ENCODE assay signal across 8 cellular contexts in the genomic region with DNA sequence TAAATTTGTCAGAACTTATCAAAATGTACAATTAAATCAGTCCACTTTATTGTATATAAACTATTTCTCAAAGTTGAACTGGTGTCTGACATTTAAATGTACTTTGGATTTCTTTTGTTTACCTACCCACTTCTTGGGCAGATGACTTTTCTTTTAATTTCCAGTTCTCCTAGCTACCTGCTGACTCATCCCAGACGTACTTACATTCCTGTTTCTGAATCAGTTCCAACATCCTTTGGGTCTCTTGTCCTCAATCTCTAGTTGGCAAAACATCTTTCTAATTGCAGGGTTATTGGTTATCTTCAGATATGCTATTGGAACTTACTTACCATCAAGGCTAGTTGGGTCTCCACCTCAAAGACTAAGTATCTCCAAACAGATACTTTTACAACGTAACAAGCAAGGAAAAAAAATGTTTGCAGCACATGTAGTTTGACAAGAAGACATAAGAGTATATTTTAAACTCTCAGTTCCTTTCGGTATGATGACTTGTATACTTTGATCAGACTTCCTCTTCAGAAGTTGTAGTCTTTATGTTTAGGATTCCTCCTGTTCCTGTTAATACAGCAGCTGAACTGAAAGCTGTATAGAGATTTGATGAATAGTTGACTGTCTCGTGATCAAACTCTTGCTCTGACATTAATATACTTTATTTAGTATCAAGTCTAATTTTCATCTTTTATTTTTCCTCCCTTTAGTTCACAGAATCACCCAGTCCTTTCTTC. TPM values are rescaled to one million over a fixed set of nuclear protein-coding genes. Genes with fewer than 3 reads are reported as not detected.
DNase-seq lines count a peak whose midpoint lies in the region; ATAC-seq, FAIRE-seq and TF ChIP-seq lines count a peak whose summit lies in the region.

No MANE protein-coding gene starts in this region.

- peak overlapping the region; percentile 24 for H3K27ac ChIP-seq in left ventricle myocardium inferior (replicated peaks)
- H3K27ac ChIP-seq in right cardiac atrium (ENCODE audit: low read length): no peak overlapping the region

- H3K4me3 ChIP-seq in left ventricle myocardium inferior (no peak overlapping the region), right cardiac atrium (ENCODE audit: low read length) (no peak overlapping the region), foreskin fibroblast (ENCODE audit: low read depth in 1 of 2, low read length in 2 of 2) (no peak overlapping the region)

- no peaks in the 10 kb centered on the region for H3K36me3 ChIP-seq in left ventricle myocardium inferior

- no peaks in the 10 kb centered on the region for H3K9me3 ChIP-seq in left ventricle myocardium inferior (replicated peaks)
- H3K9me3 ChIP-seq in right cardiac atrium (ENCODE audit: control insufficient read depth, low read length): no peaks in the 10 kb centered on the region

- in situ Hi-C loops in GM13977 (cut with MboI; ENCODE audit: low pct_unique_long_range_greater_than_20kb, low sequenced_read_pairs, unreplicated experiment): no loop called here

- ATAC-seq in right cardiac atrium (no peak), HG03025 (IDR thresholded peaks at IDR 0.05; ENCODE audit: low FRiP score, unreplicated experiment) (no peak)

- intact Hi-C loops in left ventricle myocardium inferior (cut with micrococcal nuclease): no loop called here
- intact Hi-C loops in right cardiac atrium (cut with DNase I): no loop called here

- no peaks in the 10 kb centered on the region for H3K27me3 ChIP-seq in left ventricle myocardium inferior (ENCODE audit: low read depth)
- no peaks in the 10 kb centered on the region for H3K27me3 ChIP-seq in right cardiac atrium (ENCODE audit: control insufficient read depth, insufficient read depth)

- 54% methylated on average over 4 of the region's 4 CpGs for WGBS in right cardiac atrium

- TF ChIP-seq CTCF in left ventricle myocardium inferior (IDR thresholded peaks at IDR 0.05; ENCODE audit: borderline replicate concordance) (no peak), foreskin fibroblast (IDR thresholded peaks at IDR 0.05; ENCODE audit: low read depth, low read length) (no peak), GM13977 (IDR thresholded peaks at IDR 0.05; ENCODE audit: extremely low read depth, insufficient read depth, missing control alignments) (no peak)

- H3K4me1 ChIP-seq in left ventricle myocardium inferior (peaks cover 71% of the 10 kb centered on the region), right cardiac atrium (ENCODE audit: control insufficient read depth, insufficient read depth, low read length) (peaks cover 5% of the 10 kb centered on the region)

- no peak for DNase-seq in left ventricle myocardium inferior
- DNase-seq in right cardiac atrium: no peak
- peak; percentile 51 to 87 for DNase-seq in SW 1271 (lab: John Stamatoyannopoulos, UW)
- DNase-seq in foreskin fibroblast: peak; percentile 79 to 86
- DNase-seq in urothelium cell line (ENCODE audit: low spot score): peak; percentile 62
- no peak for DNase-seq in NCI-H1436 (lab: John Stamatoyannopoulos, UW)
- DNase-seq in GM13977 (ENCODE audit: low spot score): no peak

- FAIRE-seq in urothelium cell line (lab: Jason Lieb, UNC): no peak

RNA-seq across cellular contexts. Expression of gene PACS1, which starts 43.2 kb away (rescaled TPM):
- 54.9 TPM for total RNA-seq in left ventricle myocardium inferior
- total RNA-seq in right cardiac atrium: 10 to 100 TPM; 48.3 to 82.5 (median 56.5) TPM
- 30.9 TPM for polyA plus RNA-seq in right cardiac atrium

Comparison
In these comparisons a context has a peak if more than half of its experiments do, and no peak if none do; other contexts are left out.
1. DNase-seq: peak in SW 1271 (2 of 2), foreskin fibroblast (2 of 2) and urothelium cell line (single experiment); none in left ventricle myocardium inferior (single experiment), right cardiac atrium (0 of 3), NCI-H1436 (single experiment) and GM13977 (single experiment).